Comparison of ENCODE assay signal across 1 cellular context in genomic region chr14:98736701-98737338, GRCh38.
TF ChIP-seq lines count a peak whose summit lies in the region.

No MANE protein-coding gene starts in this region.

TF ChIP-seq in GM23338, 12 proteins besides CTCF, POLR2A, EP300 and RAD21 (continued from another document):
- TF ChIP-seq ZNF462 (CRISPR knock-in tag; IDR thresholded peaks at IDR 0.05) (no peak), NANOG (IDR thresholded peaks at IDR 0.05; ENCODE audit: borderline replicate concordance) (no peak), EZH2phosphoT487 (IDR thresholded peaks at IDR 0.05; ENCODE audit: unreplicated experiment) (no peak), EZH2 (IDR thresholded peaks at IDR 0.05; ENCODE audit: low read depth, unreplicated experiment) (no peak), ZNF331 (CRISPR knock-in tag; IDR thresholded peaks at IDR 0.05; ENCODE audit: low read depth) (no peak), POLR2AphosphoS5 (IDR thresholded peaks at IDR 0.05; ENCODE audit: low read depth) (no peak), CREB1 (CRISPR knock-in tag; IDR thresholded peaks at IDR 0.05; ENCODE audit: low read depth) (no peak), ETS1 (IDR thresholded peaks at IDR 0.05) (no peak)
TF ChIP-seq in GM23338: peak in this region for 0.
